In the genomic region with DNA sequence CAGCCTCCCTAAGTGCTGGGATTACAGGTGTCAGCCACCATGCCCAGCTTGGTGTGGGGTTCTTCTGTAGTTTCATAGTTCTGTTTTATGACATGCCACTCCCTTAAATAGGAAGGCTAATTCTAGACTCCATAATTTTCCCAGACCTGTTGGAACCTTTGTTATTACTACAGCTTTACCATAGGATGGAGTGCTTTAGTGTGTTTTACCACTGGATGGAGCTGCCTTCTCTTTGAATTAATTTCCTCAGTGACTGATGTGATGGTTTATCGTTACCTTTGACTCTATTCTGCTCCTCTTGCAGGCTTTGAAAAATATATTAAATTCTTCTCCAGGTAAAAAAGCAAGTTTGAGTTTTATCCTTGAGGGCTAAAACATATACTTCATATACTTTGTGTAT, we compare ENCODE assay signal across 12 cellular contexts.
A peak's percentile ranks its signal among the peaks of the same experiment; 100 is the strongest.
DNase-seq lines count a peak whose midpoint lies in the region; ATAC-seq and TF ChIP-seq lines count a peak whose summit lies in the region.
"Had no signal": no experiment of that assay in that cellular context is flagged by ENCODE, and none has a peak within 500 bp of the region (broad histone marks: within the 10 kb centered on the region; RNA-seq: fewer than 3 reads in every experiment).

No MANE protein-coding gene starts in this region.

- no peaks in the 10 kb centered on the region for H3K27me3 ChIP-seq in mammary epithelial cell (ENCODE audit: insufficient read depth, low read length)

- no peak overlapping the region for H3K4me2 ChIP-seq in mammary epithelial cell (ENCODE audit: insufficient read depth, low read depth, low read length)

- ATAC-seq in left lobe of liver, result peak; percentile 88

- no peak overlapping the region for H3K9ac ChIP-seq in mammary epithelial cell (ENCODE audit: insufficient read depth, low read length)

- in situ Hi-C loops in mammary epithelial cell (cut with MboI; ENCODE audit: low sequenced_read_pairs in 2 of 2), result no loop called here

- H3K36me3 ChIP-seq in mammary epithelial cell (ENCODE audit: insufficient read depth, low read length), result no peaks in the 10 kb centered on the region
- H3K36me3 ChIP-seq: thoracic aorta had no signal

- peak in 1 of 2 donors; percentile 22 for TF ChIP-seq CTCF in mammary epithelial cell (conservative IDR thresholded peaks at IDR 0.05 in 1 of 2, IDR thresholded peaks at IDR 0.05 in 1 of 2; ENCODE audit: extremely low read depth in 1 of 2, insufficient read depth in 1 of 2, low read depth in 1 of 2, low read length in 2 of 2)

- CTCF ChIA-PET in mammary epithelial cell (lab: Charles Lee; ENCODE audit: low non-redundant PET), result interaction anchor here (0.7 kb wide), 1 partner anchor 534 kb away, joined by 5 read pairs; no protein-coding TSS in a partner anchor

- no peak overlapping the region for H3K27ac ChIP-seq in mammary epithelial cell (ENCODE audit: insufficient read depth, low read depth, low read length)
- H3K27ac ChIP-seq: thoracic aorta had no signal

- dilution Hi-C loops in mammary epithelial cell (cut with HindIII; ENCODE audit: low sequenced_read_pairs), result no loop called here

- BruUV-seq in mammary epithelial cell (replicated peaks; lab: Mats Ljungman, UMichigan), result no TSS peak

- WGBS in mammary epithelial cell (ENCODE audit: low coverage, missing lambda C conversion rate), result 100% methylated on average over 1 of the region's 1 CpG

- no peaks in the 10 kb centered on the region for H4K20me1 ChIP-seq in mammary epithelial cell (ENCODE audit: insufficient read depth, low read length)

- DNase-seq in ELR (ENCODE audit: low read depth), result peak; percentile 17
- DNase-seq in M059J (ENCODE audit: low read depth), result peak; percentile 28
- DNase-seq in mammary epithelial cell, result peak; percentile 9
- DNase-seq in left lobe of liver (ENCODE audit: low spot score), result no peak
- DNase-seq in NCI-H2227 (lab: John Stamatoyannopoulos, UW; ENCODE audit: unreplicated experiment), result no peak
- no peak for DNase-seq in DMS153 (lab: John Stamatoyannopoulos, UW)
- DNase-seq in NCI-H2107 treated with DMSO at 0.1 percent for 48 hours (lab: John Stamatoyannopoulos, UW; ENCODE audit: unreplicated experiment), result no peak
- no peak for DNase-seq in activated CD8-positive, alpha-beta memory T cell treated with anti-CD3 and anti-CD28 coated beads for 24 hours
- DNase-seq: immature natural killer cell, NCI-H1105 treated with DMSO at 0.1 percent for 48 hours, NCI-H748 treated with DMSO at 0.1 percent for 48 hours had no signal

- H3K4me1 ChIP-seq in mammary epithelial cell (ENCODE audit: insufficient read depth, low read length), result no peaks in the 10 kb centered on the region

- H3K4me3 ChIP-seq in mammary epithelial cell (replicated peaks in 1 of 3; ENCODE audit: insufficient read depth in 1 of 3, low read depth in 2 of 3, low read length in 3 of 3), result no peak overlapping the region
- H3K4me3 ChIP-seq: thoracic aorta had no signal

- intact Hi-C loops in mammary epithelial cell (cut with micrococcal nuclease), result loop anchor here (1.0 kb wide), 1 partner anchor 393 kb away; no protein-coding TSS in a partner anchor

- H2AFZ ChIP-seq in mammary epithelial cell (ENCODE audit: low read depth, low read length), result no peak overlapping the region

- no peaks in the 10 kb centered on the region for H3K9me3 ChIP-seq in mammary epithelial cell (replicated peaks; ENCODE audit: insufficient read depth, low read length)
- H3K9me3 ChIP-seq: thoracic aorta had no signal

- H3K79me2 ChIP-seq in mammary epithelial cell (ENCODE audit: insufficient read depth, low read length), result no peaks in the 10 kb centered on the region

Comparison
In these comparisons a context has a peak if more than half of its experiments do, and no peak if none do; other contexts are left out.
1. DNase-seq: peak in ELR (single experiment), M059J (single experiment) and mammary epithelial cell (single experiment); none in left lobe of liver (single experiment), NCI-H2227 (single experiment), DMS153 (single experiment), NCI-H2107 treated with DMSO at 0.1 percent for 48 hours (single experiment) and activated CD8-positive, alpha-beta memory T cell treated with anti-CD3 and anti-CD28 coated beads for 24 hours (single experiment).